Comparison of ENCODE assay signal across 23 cellular contexts in genomic region chr3:101270158-101270557, GRCh38. TPM values are rescaled to one million over a fixed set of nuclear protein-coding genes. Genes with fewer than 3 reads are reported as not detected.
A peak's percentile ranks its signal among the peaks of the same experiment; 100 is the strongest.
DNase-seq lines count a peak whose midpoint lies in the region; ATAC-seq, FAIRE-seq and TF ChIP-seq lines count a peak whose summit lies in the region.
"Had no signal": no experiment of that assay in that cellular context is flagged by ENCODE, and none has a peak within 500 bp of the region (broad histone marks: within the 10 kb centered on the region; RNA-seq: fewer than 3 reads in every experiment).

No MANE protein-coding gene starts in this region.

- intact Hi-C loops in lower lobe of right lung (cut with DNase I) (no loop called here), breast epithelium (cut with DNase I; ENCODE audit: low total_unique reads) (no loop called here)

- TF ChIP-seq CTCF in lower lobe of right lung (IDR thresholded peaks at IDR 0.05) = no peak
- TF ChIP-seq CTCF in breast epithelium (IDR thresholded peaks at IDR 0.05) = no peak

- H3K4me1 ChIP-seq in lower lobe of right lung = no peaks in the 10 kb centered on the region
- no peaks in the 10 kb centered on the region for H3K4me1 ChIP-seq in breast epithelium
- H3K4me1 ChIP-seq: A549 had no signal

- H3K27ac ChIP-seq in lower lobe of right lung (no peak overlapping the region), breast epithelium (no peak overlapping the region)
- H3K27ac ChIP-seq: A549, KMS-11, RWPE1, SK-N-MC had no signal

- FAIRE-seq in frontal cortex (lab: Jason Lieb, UNC) = no peak
- FAIRE-seq: A549, HTR-8/SVneo had no signal

- peak; percentile 85 to 94 for ATAC-seq in lower lobe of right lung
- ATAC-seq: A549 had no signal

- DNase-seq in DMS53 (lab: John Stamatoyannopoulos, UW) = peak; percentile 79
- peak; percentile 91 for DNase-seq in NCI-H2029 (lab: John Stamatoyannopoulos, UW)
- peak; percentile 79 for DNase-seq in NCI-H774 (lab: John Stamatoyannopoulos, UW)
- peak; percentile 43 for DNase-seq in lower lobe of right lung
- DNase-seq in breast epithelium (ENCODE audit: low spot score in 2 of 2) = no peak
- DNase-seq in frontal cortex (ENCODE audit: low spot score in 2 of 2) = no peak
- DNase-seq in activated T-cell treated with anti-CD3 and anti-CD28 coated beads, Interleukin-2, amount 50 U/mL, for 1 hour = no peak
- no peak for DNase-seq in retina
- DNase-seq: EL, GF-D8, GOT3, HCEC 1CT, NCI-H1105 treated with DMSO at 0.1 percent for 48 hours, NCI-H1694, NCI-H345, NCI-H526, SHP77 treated with DMSO at 0.1 percent for 48 hours, SW 1271 had no signal

- H3K4me3 ChIP-seq in lower lobe of right lung (no peak overlapping the region), breast epithelium (no peak overlapping the region)
- H3K4me3 ChIP-seq: A549, SK-N-MC had no signal

- no peak for TF ChIP-seq POLR2A in breast epithelium (IDR thresholded peaks at IDR 0.05)

- H3K27me3 ChIP-seq in lower lobe of right lung (ENCODE audit: low read depth) (no peaks in the 10 kb centered on the region), breast epithelium (no peaks in the 10 kb centered on the region)

- no peaks in the 10 kb centered on the region for H3K36me3 ChIP-seq in lower lobe of right lung
- H3K36me3 ChIP-seq in breast epithelium = no peaks in the 10 kb centered on the region

- H3K9me3 ChIP-seq in lower lobe of right lung = no peaks in the 10 kb centered on the region
- no peaks in the 10 kb centered on the region for H3K9me3 ChIP-seq in breast epithelium
- H3K9me3 ChIP-seq: A549 had no signal

RNA-seq across cellular contexts. Expression of gene IMPG2, which starts 50.2 kb away (rescaled TPM):
- total RNA-seq in lower lobe of right lung (0.21 TPM), breast epithelium (under 1 TPM; 0.15 to 0.33 (median 0.32) TPM), frontal cortex (3.3 TPM)

Comparison
In these comparisons a context has a peak if more than half of its experiments do, and no peak if none do; other contexts are left out.
1. DNase-seq: peak in DMS53 (single experiment), NCI-H2029 (single experiment), NCI-H774 (single experiment) and lower lobe of right lung (single experiment); none in breast epithelium (0 of 2), frontal cortex (0 of 2), activated T-cell treated with anti-CD3 and anti-CD28 coated beads, Interleukin-2, amount 50 U/mL, for 1 hour (single experiment) and retina (single experiment).